Comparison of ENCODE assay signal across 18 cellular contexts in the genomic region with DNA sequence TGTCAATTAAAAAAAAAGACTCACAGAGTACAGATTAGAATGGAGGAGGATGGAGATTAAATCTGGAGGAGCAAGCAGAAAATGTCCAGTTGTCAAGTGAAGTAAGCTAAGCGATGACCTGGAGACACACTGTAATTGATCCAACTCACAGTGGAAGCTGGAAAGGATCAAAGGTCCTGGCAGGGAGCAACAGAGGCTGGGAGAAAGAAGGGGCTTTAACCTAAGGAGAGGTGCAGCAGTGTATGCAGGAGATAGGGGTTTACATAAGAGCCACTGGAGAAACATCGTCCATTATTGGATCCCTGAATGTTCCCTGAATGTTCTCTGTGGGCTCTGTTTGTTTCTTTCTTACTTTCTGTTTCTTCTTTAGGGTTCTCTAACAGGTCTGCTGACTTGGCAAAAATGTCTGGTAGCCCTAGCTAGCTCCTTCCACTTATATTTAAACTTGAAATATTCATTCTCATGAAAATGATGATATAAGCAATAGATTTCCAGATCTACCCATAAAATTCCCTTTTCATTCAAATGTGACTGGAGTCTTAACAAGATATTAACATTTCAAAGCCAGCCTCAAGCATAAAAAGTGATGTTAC.
"Had no signal": no experiment of that assay in that cellular context is flagged by ENCODE, and none has a peak within 500 bp of the region (broad histone marks: within the 10 kb centered on the region; RNA-seq: fewer than 3 reads in every experiment).

No MANE protein-coding gene starts in this region.

- H3K4me1 Mint-ChIP-seq: immature natural killer cell, nephron had no signal

- H3K27me3 ChIP-seq: colonic mucosa, foreskin keratinocyte, stomach had no signal

- H3K4me3 Mint-ChIP-seq: immature natural killer cell, naive B cell, nephron had no signal

- H3K36me3 Mint-ChIP-seq: immature natural killer cell had no signal

- H3K4me1 ChIP-seq: colonic mucosa, sigmoid colon, stomach, transverse colon had no signal

- FAIRE-seq: keratinocyte had no signal

- H3K9me3 ChIP-seq: colonic mucosa had no signal

- ATAC-seq: foreskin keratinocyte, left cardiac atrium, left ventricle myocardium superior had no signal

- DNase-seq: colonic mucosa; dermis blood vessel endothelial cell; foreskin keratinocyte; immature natural killer cell; left cardiac atrium; left ventricle myocardium superior; mesendoderm; naive B cell; sigmoid colon; stimulated activated CD4-positive, alpha-beta T cell treated with anti-CD3 and anti-CD28 coated beads, Interleukin-2, amount 100 ng/mL, for 24 hours; stimulated activated naive CD4-positive, alpha-beta T cell; stomach; substantia nigra; transverse colon had no signal

- H3K4me3 ChIP-seq: colonic mucosa, sigmoid colon, skin epidermis, stomach, thoracic aorta, transverse colon had no signal

- H3K36me3 ChIP-seq: colonic mucosa, sigmoid colon, stomach, thoracic aorta, transverse colon had no signal

- H3K27ac ChIP-seq: colonic mucosa, foreskin keratinocyte, sigmoid colon, skin epidermis, stomach, thoracic aorta, transverse colon had no signal

- H3K27ac Mint-ChIP-seq: immature natural killer cell, naive B cell, nephron had no signal
